Comparison of ENCODE assay signal across 16 cellular contexts in genomic region chr3:60553144-60553543, GRCh38.
DNase-seq lines count a peak whose midpoint lies in the region; ATAC-seq, FAIRE-seq and TF ChIP-seq lines count a peak whose summit lies in the region.
"Had no signal": no experiment of that assay in that cellular context is flagged by ENCODE, and none has a peak within 500 bp of the region (broad histone marks: within the 10 kb centered on the region; RNA-seq: fewer than 3 reads in every experiment).

No MANE protein-coding gene starts in this region.

- no peaks in the 10 kb centered on the region for H3K36me3 Mint-ChIP-seq in stimulated activated effector memory CD8-positive, alpha-beta T cell treated with anti-CD3 and anti-CD28 coated beads, Interleukin-12 subunit alpha, Interleukin-12 subunit beta, amount 100 ng/mL, for 72 hours

- H3K4me1 Mint-ChIP-seq in stimulated activated effector memory CD8-positive, alpha-beta T cell treated with anti-CD3 and anti-CD28 coated beads, Interleukin-12 subunit alpha, Interleukin-12 subunit beta, amount 100 ng/mL, for 72 hours: peaks cover 28% of the 10 kb centered on the region

- H2AK5ac ChIP-seq in mesendoderm (ENCODE audit: low read length): no peak overlapping the region

- no peak overlapping the region for H3K4me3 Mint-ChIP-seq in stimulated activated effector memory CD8-positive, alpha-beta T cell treated with anti-CD3 and anti-CD28 coated beads, Interleukin-12 subunit alpha, Interleukin-12 subunit beta, amount 100 ng/mL, for 72 hours

- H3K56ac ChIP-seq in mesendoderm (ENCODE audit: low read length): no peak overlapping the region

- H3K27me3 ChIP-seq in OCI-LY3 (ENCODE audit: low read depth, low read length): peaks cover 13% of the 10 kb centered on the region
- H3K27me3 ChIP-seq in mesendoderm (ENCODE audit: insufficient read depth, low read length, poor library complexity): no peaks in the 10 kb centered on the region

- no peak overlapping the region for H3K4ac ChIP-seq in mesendoderm (ENCODE audit: low read depth, low read length)

- DNase-seq in stimulated activated effector memory CD8-positive, alpha-beta T cell treated with anti-CD3 and anti-CD28 coated beads, Interleukin-12 subunit alpha, Interleukin-12 subunit beta, amount 100 ng/mL, for 72 hours (ENCODE audit: low spot score in 2 of 2): no peak
- no peak for DNase-seq in activated CD4-positive, alpha-beta T cell treated with anti-CD3 and anti-CD28 coated beads for 48 hours
- DNase-seq in mesendoderm: no peak
- no peak for DNase-seq in frontal cortex (ENCODE audit: low spot score in 2 of 2)
- DNase-seq: ACHN, AML-193, NCI-H1092 treated with DMSO at 0.1 percent for 48 hours, NCI-H2081 treated with DMSO at 0.1 percent for 48 hours, NCI-H510A had no signal

- H3K79me2 ChIP-seq in OCI-LY3 (ENCODE audit: low read length) (no peaks in the 10 kb centered on the region), mesendoderm (ENCODE audit: control insufficient read depth, insufficient read depth, low read length) (no peaks in the 10 kb centered on the region)

- H4K5ac ChIP-seq in mesendoderm (ENCODE audit: low read length): no peak overlapping the region

- no peak for TF ChIP-seq CTCF in OCI-LY3 (IDR thresholded peaks at IDR 0.05; ENCODE audit: low read depth, low read length)

- H3K4me1 ChIP-seq in OCI-LY3 (ENCODE audit: low read length) (peaks cover 56% of the 10 kb centered on the region), mesendoderm (ENCODE audit: control insufficient read depth, low read depth, low read length) (no peaks in the 10 kb centered on the region)
- H3K4me1 ChIP-seq: HAP-1 had no signal

- H3K9me3 ChIP-seq in OCI-LY3 (ENCODE audit: insufficient read depth, low read length): no peaks in the 10 kb centered on the region
- H3K9me3 ChIP-seq: HAP-1 had no signal

- H2AFZ ChIP-seq in OCI-LY3 (ENCODE audit: low read depth, low read length): no peak overlapping the region

- FAIRE-seq in frontal cortex (lab: Jason Lieb, UNC): no peak
- FAIRE-seq: GM19239 had no signal

- H3K27ac ChIP-seq in OCI-LY3 (ENCODE audit: low read length): peak overlapping the region; percentile 80
- H3K27ac ChIP-seq in mesendoderm (ENCODE audit: low read depth, low read length): no peak overlapping the region

- no CpG with 5 or more reads among the region's 3 CpGs for WGBS in mesendoderm (ENCODE audit: extremely low coverage, insufficient coverage, low lambda C conversion rate)

- H4K20me1 ChIP-seq in OCI-LY3 (ENCODE audit: insufficient read depth, low read length): no peaks in the 10 kb centered on the region

- no peak overlapping the region for H3K27ac Mint-ChIP-seq in stimulated activated effector memory CD8-positive, alpha-beta T cell treated with anti-CD3 and anti-CD28 coated beads, Interleukin-12 subunit alpha, Interleukin-12 subunit beta, amount 100 ng/mL, for 72 hours

- H3K4me3 ChIP-seq in OCI-LY3 (ENCODE audit: low read length) (peak overlapping the region; percentile 60; the same call in 1 of the 2 replicates), mesendoderm (ENCODE audit: low read length) (no peak overlapping the region)
- H3K4me3 ChIP-seq: HAP-1 had no signal

- ATAC-seq in GM18907 (IDR thresholded peaks at IDR 0.05; ENCODE audit: unreplicated experiment) (peak; percentile 45), HG02870 (IDR thresholded peaks at IDR 0.05; ENCODE audit: unreplicated experiment) (peak; percentile 56)
- peak; percentile 61 for ATAC-seq in stimulated activated effector memory CD8-positive, alpha-beta T cell treated with anti-CD3 and anti-CD28 coated beads, Interleukin-12 subunit alpha, Interleukin-12 subunit beta, amount 100 ng/mL, for 72 hours
- ATAC-seq: Panc1, Right ventricle myocardium inferior had no signal

- H3K4me2 ChIP-seq in OCI-LY3 (ENCODE audit: low read length) (peak overlapping the region; percentile 87), mesendoderm (ENCODE audit: low read length) (no peak overlapping the region)

- H3K36me3 ChIP-seq in OCI-LY3 (replicated peaks; ENCODE audit: low read depth, low read length) (peaks cover 4% of the 10 kb centered on the region), mesendoderm (ENCODE audit: control insufficient read depth, insufficient read depth, low read length) (no peaks in the 10 kb centered on the region)
- H3K36me3 ChIP-seq: HAP-1 had no signal

- H3K79me1 ChIP-seq in mesendoderm (ENCODE audit: low read length): no peaks in the 10 kb centered on the region

- H2BK120ac ChIP-seq in mesendoderm (ENCODE audit: low read depth, low read length): no peak overlapping the region

- H3K9me3 Mint-ChIP-seq in stimulated activated effector memory CD8-positive, alpha-beta T cell treated with anti-CD3 and anti-CD28 coated beads, Interleukin-12 subunit alpha, Interleukin-12 subunit beta, amount 100 ng/mL, for 72 hours: peaks cover 7% of the 10 kb centered on the region

- H3K18ac ChIP-seq in mesendoderm (ENCODE audit: low read length): no peak overlapping the region

- peak overlapping the region; percentile 53; the same call in 1 of the 2 replicates for H3K9ac ChIP-seq in OCI-LY3 (ENCODE audit: low read length)
- no peak overlapping the region for H3K9ac ChIP-seq in mesendoderm (ENCODE audit: low read length)

- no peak overlapping the region for H2BK5ac ChIP-seq in mesendoderm (ENCODE audit: low read length)

- H4K8ac ChIP-seq in mesendoderm (ENCODE audit: low read depth, low read length): no peak overlapping the region

- no peak overlapping the region for H3K23ac ChIP-seq in mesendoderm (ENCODE audit: low read length)

- no peak overlapping the region for H2BK15ac ChIP-seq in mesendoderm (replicated peaks; ENCODE audit: low read depth)
